In genomic region chr22:32473388-32473952, GRCh38 we compare ENCODE assay signal across 8 cellular contexts. TPM values are rescaled to one million over a fixed set of nuclear protein-coding genes. Genes with fewer than 3 reads are reported as not detected.
DNase-seq lines count a peak whose midpoint lies in the region; ATAC-seq and TF ChIP-seq lines count a peak whose summit lies in the region.

No MANE protein-coding gene starts in this region.

- no peak overlapping the region for H3K27ac ChIP-seq in endodermal cell (ENCODE audit: low read depth, low read length)
- H3K27ac ChIP-seq in suprapubic skin = no peak overlapping the region

- H3K27ac Mint-ChIP-seq in activated CD4-positive, alpha-beta T cell treated with anti-CD3 and anti-CD28 coated beads, Interleukin-2, amount 10 ng/mL, durations not matched to agents 7 days and 5 days = peak overlapping the region; percentile 93
- peak overlapping the region; percentile 20 for H3K27ac Mint-ChIP-seq in endodermal cell

- peak overlapping the region; percentile 95 for H3K4me3 Mint-ChIP-seq in activated CD4-positive, alpha-beta T cell treated with anti-CD3 and anti-CD28 coated beads, Interleukin-2, amount 10 ng/mL, durations not matched to agents 7 days and 5 days
- H3K4me3 Mint-ChIP-seq in endodermal cell = peak overlapping the region; percentile 77

- whole genome bisulfite sequencing in endodermal cell (ENCODE audit: insufficient coverage in 1 of 2, insufficient read length in 1 of 2), 2 experiments = 51 to 59% methylated on average over 6 of the region's 6 CpGs
- WGBS in suprapubic skin = 33% methylated on average over 5 of the region's 6 CpGs

- no peak for TF ChIP-seq POLR2A in suprapubic skin (IDR thresholded peaks at IDR 0.05)

- ATAC-seq in GM18907 (IDR thresholded peaks at IDR 0.05; ENCODE audit: unreplicated experiment) (peak; percentile 38), HG02759 (IDR thresholded peaks at IDR 0.05; ENCODE audit: unreplicated experiment) (no peak)

- no peak overlapping the region for H3K9ac ChIP-seq in endodermal cell (ENCODE audit: extremely low read depth, low read length, poor library complexity, severe bottlenecking)

- H3K36me3 Mint-ChIP-seq in activated CD4-positive, alpha-beta T cell treated with anti-CD3 and anti-CD28 coated beads, Interleukin-2, amount 10 ng/mL, durations not matched to agents 7 days and 5 days (ENCODE audit: low read depth) = peaks cover 1% of the 10 kb centered on the region
- H3K36me3 Mint-ChIP-seq in endodermal cell (ENCODE audit: low read depth) = no peaks in the 10 kb centered on the region

- peaks cover 15% of the 10 kb centered on the region for H3K4me1 Mint-ChIP-seq in activated CD4-positive, alpha-beta T cell treated with anti-CD3 and anti-CD28 coated beads, Interleukin-2, amount 10 ng/mL, durations not matched to agents 7 days and 5 days
- H3K4me1 Mint-ChIP-seq in endodermal cell = peaks cover 9% of the 10 kb centered on the region

- no peaks in the 10 kb centered on the region for H3K4me1 ChIP-seq in endodermal cell (ENCODE audit: control insufficient read depth, insufficient read depth, low read length)
- H3K4me1 ChIP-seq in suprapubic skin = peaks cover 38% of the 10 kb centered on the region

- H3K9me3 ChIP-seq in endodermal cell (ENCODE audit: control insufficient read depth, low read length) (no peaks in the 10 kb centered on the region), suprapubic skin (no peaks in the 10 kb centered on the region)

- H3K4me3 ChIP-seq in endodermal cell (ENCODE audit: low read length) (peak overlapping the region; percentile 94), suprapubic skin (no peak overlapping the region)

- no peaks in the 10 kb centered on the region for H3K27me3 Mint-ChIP-seq in activated CD4-positive, alpha-beta T cell treated with anti-CD3 and anti-CD28 coated beads, Interleukin-2, amount 10 ng/mL, durations not matched to agents 7 days and 5 days
- peaks cover 3% of the 10 kb centered on the region for H3K27me3 Mint-ChIP-seq in endodermal cell (ENCODE audit: insufficient read depth)

- H3K27me3 ChIP-seq in endodermal cell (ENCODE audit: control insufficient read depth, insufficient read depth, low read length, poor library complexity, severe bottlenecking) (peaks cover 5% of the 10 kb centered on the region), suprapubic skin (no peaks in the 10 kb centered on the region)

- TF ChIP-seq CTCF in endodermal cell (conservative IDR thresholded peaks at IDR 0.05) (peak; percentile 73), suprapubic skin (IDR thresholded peaks at IDR 0.05) (peak; percentile 18 to 31)

- H3K9me3 Mint-ChIP-seq in activated CD4-positive, alpha-beta T cell treated with anti-CD3 and anti-CD28 coated beads, Interleukin-2, amount 10 ng/mL, durations not matched to agents 7 days and 5 days = no peaks in the 10 kb centered on the region
- no peaks in the 10 kb centered on the region for H3K9me3 Mint-ChIP-seq in endodermal cell

- DNase-seq in Ammon's horn (ENCODE audit: low spot score) (peak; percentile 83), NCI-H2227 treated with DMSO at 0.1 percent for 48 hours (lab: John Stamatoyannopoulos, UW) (peak; percentile 36), endodermal cell (peak; percentile 57), midbrain (lab: John Stamatoyannopoulos, UW) (peak; percentile 73), suprapubic skin (ENCODE audit: low spot score in 2 of 2) (peak in 1 of 2 donors; percentile 61)
- DNase-seq in activated CD4-positive, alpha-beta T cell treated with anti-CD3 and anti-CD28 coated beads, Interleukin-2, amount 10 ng/mL, durations not matched to agents 7 days and 5 days = peak; percentile 74

- POLR2A ChIA-PET in activated CD4-positive, alpha-beta T cell treated with anti-CD3 and anti-CD28 coated beads, Interleukin-2, amount 10 ng/mL, durations not matched to agents 7 days and 5 days (lab: Charles Lee) = interaction anchor here (1.0 kb wide), 1 partner anchor 797 kb away, joined by 4 read pairs; no protein-coding TSS in a partner anchor

- no peak for TF ChIP-seq EP300 in suprapubic skin (IDR thresholded peaks at IDR 0.05)

- CTCF ChIA-PET in activated CD4-positive, alpha-beta T cell treated with anti-CD3 and anti-CD28 coated beads, Interleukin-2, amount 10 ng/mL, durations not matched to agents 7 days and 5 days (lab: Charles Lee) = interaction anchor here (0.8 to 1.4 kb wide), 4 partner anchors 8 to 496 kb away, joined by 3 to 6 read pairs (median 3); no protein-coding TSS in a partner anchor

- no peaks in the 10 kb centered on the region for H3K36me3 ChIP-seq in endodermal cell (ENCODE audit: control insufficient read depth, insufficient read depth, low read length)
- no peaks in the 10 kb centered on the region for H3K36me3 ChIP-seq in suprapubic skin

RNA-seq across cellular contexts. Expression of gene FBXO7, which starts 1.1 kb away (rescaled TPM):
- 100 to 1,000 TPM in 1 of 2 experiments, 10 to 100 TPM in 1; 92.6 to 103 TPM for total RNA-seq in activated CD4-positive, alpha-beta T cell treated with anti-CD3 and anti-CD28 coated beads, Interleukin-2, amount 10 ng/mL, durations not matched to agents 7 days and 5 days
- 100 to 1,000 TPM in 1 of 2 donors, 10 to 100 TPM in 1; 84.8 to 120 TPM for total RNA-seq in endodermal cell
- polyA plus RNA-seq in endodermal cell (2013, experiment 1 of 2) = 73.6 TPM
- 69.8 TPM for polyA plus RNA-seq in endodermal cell (2013, experiment 2 of 2)
- 10 to 100 TPM; 59.8 to 87.9 (median 81.8) TPM for total RNA-seq in suprapubic skin

RNA-seq across cellular contexts. Expression of gene BPIFC, which starts 9.2 kb away (rescaled TPM):
- not detected for total RNA-seq in activated CD4-positive, alpha-beta T cell treated with anti-CD3 and anti-CD28 coated beads, Interleukin-2, amount 10 ng/mL, durations not matched to agents 7 days and 5 days
- not detected for total RNA-seq in endodermal cell
- polyA plus RNA-seq in endodermal cell (2013, experiment 1 of 2) = not detected
- not detected for polyA plus RNA-seq in endodermal cell (2013, experiment 2 of 2)
- total RNA-seq in suprapubic skin = 100 to 1,000 TPM in 2 of 4 donors, 10 to 100 TPM in 2; 76.6 to 126 (median 102) TPM

Comparison
In these comparisons a context has a peak if more than half of its experiments do, and no peak if none do; other contexts are left out.
1. RNA of gene BPIFC, which starts 9.2 kb away (total RNA-seq): 76.6 to 126 TPM in suprapubic skin; not detected in activated CD4-positive, alpha-beta T cell treated with anti-CD3 and anti-CD28 coated beads, Interleukin-2, amount 10 ng/mL, durations not matched to agents 7 days and 5 days and not detected in endodermal cell; every median in the first group is over 10 times any median in the second.